In genomic region chr1:236422517-236422876, GRCh38 we compare ENCODE assay signal across 3 cellular contexts.
TF ChIP-seq lines count a peak whose summit lies in the region.

No MANE protein-coding gene starts in this region.

TF ChIP-seq in HepG2, 621 proteins besides CTCF, POLR2A, EP300 and RAD21:
- TF ChIP-seq MBD4 (IDR thresholded peaks at IDR 0.05; ENCODE audit: borderline replicate concordance, low read length) (no peak), ATF7 (IDR thresholded peaks at IDR 0.05) (0 out of 2 replicates have a peak, but pooled peaks have one; percentile 21), ATF7 (CRISPR knock-in tag; IDR thresholded peaks at IDR 0.05) (no peak)
TF ChIP-seq in HepG2: peak in this region for 1.

TF ChIP-seq in HEK293, 187 proteins besides CTCF, POLR2A, EP300 and RAD21:
- no peak for TF ChIP-seq ZNF514 (tag by site-specific recombination; IDR thresholded peaks at IDR 0.05)
- no peak for TF ChIP-seq SETDB1 (IDR thresholded peaks at IDR 0.05; ENCODE audit: insufficient read length, low read length)
- TF ChIP-seq, protein P1, sequence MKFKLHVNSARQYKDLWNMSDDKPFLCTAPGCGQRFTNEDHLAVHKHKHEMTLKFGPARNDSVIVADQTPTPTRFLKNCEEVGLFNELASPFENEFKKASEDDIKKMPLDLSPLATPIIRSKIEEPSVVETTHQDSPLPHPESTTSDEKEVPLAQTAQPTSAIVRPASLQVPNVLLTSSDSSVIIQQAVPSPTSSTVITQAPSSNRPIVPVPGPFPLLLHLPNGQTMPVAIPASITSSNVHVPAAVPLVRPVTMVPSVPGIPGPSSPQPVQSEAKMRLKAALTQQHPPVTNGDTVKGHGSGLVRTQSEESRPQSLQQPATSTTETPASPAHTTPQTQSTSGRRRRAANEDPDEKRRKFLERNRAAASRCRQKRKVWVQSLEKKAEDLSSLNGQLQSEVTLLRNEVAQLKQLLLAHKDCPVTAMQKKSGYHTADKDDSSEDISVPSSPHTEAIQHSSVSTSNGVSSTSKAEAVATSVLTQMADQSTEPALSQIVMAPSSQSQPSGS (tag by site-specific recombination; IDR thresholded peaks at IDR 0.05; ENCODE audit: low read depth): peak; percentile 68
- no peak for TF ChIP-seq ZNF521 (tag by site-specific recombination; IDR thresholded peaks at IDR 0.05)
- no peak for TF ChIP-seq ZNF561 (tag by site-specific recombination; IDR thresholded peaks at IDR 0.05; ENCODE audit: borderline replicate concordance)
- TF ChIP-seq ZNF114 (tag by site-specific recombination; IDR thresholded peaks at IDR 0.05): no peak
- peak; percentile 63 for TF ChIP-seq PRDM10 (tag by site-specific recombination; IDR thresholded peaks at IDR 0.05)
- TF ChIP-seq, protein P2, sequence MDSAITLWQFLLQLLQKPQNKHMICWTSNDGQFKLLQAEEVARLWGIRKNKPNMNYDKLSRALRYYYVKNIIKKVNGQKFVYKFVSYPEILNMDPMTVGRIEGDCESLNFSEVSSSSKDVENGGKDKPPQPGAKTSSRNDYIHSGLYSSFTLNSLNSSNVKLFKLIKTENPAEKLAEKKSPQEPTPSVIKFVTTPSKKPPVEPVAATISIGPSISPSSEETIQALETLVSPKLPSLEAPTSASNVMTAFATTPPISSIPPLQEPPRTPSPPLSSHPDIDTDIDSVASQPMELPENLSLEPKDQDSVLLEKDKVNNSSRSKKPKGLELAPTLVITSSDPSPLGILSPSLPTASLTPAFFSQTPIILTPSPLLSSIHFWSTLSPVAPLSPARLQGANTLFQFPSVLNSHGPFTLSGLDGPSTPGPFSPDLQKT (IDR thresholded peaks at IDR 0.05; ENCODE audit: borderline replicate concordance, low read depth, low read length): no peak

TF ChIP-seq in K562, 482 proteins besides CTCF, POLR2A, EP300 and RAD21:
- TF ChIP-seq, protein P3, sequence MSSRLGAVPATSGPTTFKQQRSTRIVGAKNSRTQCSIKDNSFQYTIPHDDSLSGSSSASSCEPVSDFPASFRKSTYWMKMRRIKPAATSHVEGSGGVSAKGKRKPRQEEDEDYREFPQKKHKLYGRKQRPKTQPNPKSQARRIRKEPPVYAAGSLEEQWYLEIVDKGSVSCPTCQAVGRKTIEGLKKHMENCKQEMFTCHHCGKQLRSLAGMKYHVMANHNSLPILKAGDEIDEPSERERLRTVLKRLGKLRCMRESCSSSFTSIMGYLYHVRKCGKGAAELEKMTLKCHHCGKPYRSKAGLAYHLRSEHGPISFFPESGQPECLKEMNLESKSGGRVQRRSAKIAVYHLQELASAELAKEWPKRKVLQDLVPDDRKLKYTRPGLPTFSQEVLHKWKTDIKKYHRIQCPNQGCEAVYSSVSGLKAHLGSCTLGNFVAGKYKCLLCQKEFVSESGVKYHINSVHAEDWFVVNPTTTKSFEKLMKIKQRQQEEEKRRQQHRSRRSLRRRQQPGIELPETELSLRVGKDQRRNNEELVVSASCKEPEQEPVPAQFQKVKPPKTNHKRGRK (tag; IDR thresholded peaks at IDR 0.05): no peak
- TF ChIP-seq CBX8 (IDR thresholded peaks at IDR 0.05; ENCODE audit: borderline replicate concordance, extremely low read depth, low read depth, low read length, poor library complexity, severe bottlenecking): no peak
- TF ChIP-seq ESRRB (CRISPR knock-in tag; IDR thresholded peaks at IDR 0.05; ENCODE audit: borderline replicate concordance): no peak
- TF ChIP-seq, protein P4, sequence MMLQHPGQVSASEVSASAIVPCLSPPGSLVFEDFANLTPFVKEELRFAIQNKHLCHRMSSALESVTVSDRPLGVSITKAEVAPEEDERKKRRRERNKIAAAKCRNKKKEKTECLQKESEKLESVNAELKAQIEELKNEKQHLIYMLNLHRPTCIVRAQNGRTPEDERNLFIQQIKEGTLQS (IDR thresholded peaks at IDR 0.05): peak; percentile 31
- TF ChIP-seq, protein P4 (CRISPR knock-in tag; conservative IDR thresholded peaks at IDR 0.05): no peak
- TF ChIP-seq PRDM10 (IDR thresholded peaks at IDR 0.05; ENCODE audit: partially characterized antibody): peak; percentile 48
